In the genomic region with DNA sequence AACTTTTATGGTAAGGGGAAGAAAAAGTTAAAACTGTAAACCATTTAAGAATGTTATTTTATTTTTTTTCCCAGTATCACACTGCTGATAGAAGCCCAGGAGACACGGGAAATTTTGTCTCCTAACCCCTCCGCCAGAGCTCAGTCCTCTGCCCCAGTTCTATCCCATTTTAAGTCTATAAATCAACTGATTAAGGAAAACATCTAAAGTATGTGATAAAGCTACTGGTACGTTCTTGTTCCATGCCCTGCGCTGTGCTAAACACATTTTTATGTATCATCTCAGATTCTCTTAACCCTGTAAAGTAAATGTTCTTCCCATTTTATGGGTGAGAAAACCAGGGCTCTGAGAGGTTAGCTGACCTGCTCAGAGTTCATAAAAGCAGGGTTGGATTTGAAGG, we compare ENCODE assay signal across 20 cellular contexts.
"Had no signal": no experiment of that assay in that cellular context is flagged by ENCODE, and none has a peak within 500 bp of the region (broad histone marks: within the 10 kb centered on the region; RNA-seq: fewer than 3 reads in every experiment).

No MANE protein-coding gene starts in this region.

- DNase-seq: IMR-90, Karpas-422, KG1, NCI-H1092, NCI-H1105 treated with DMSO at 0.1 percent for 48 hours, NCI-H1417 treated with DMSO at 0.1 percent for 48 hours, NCI-H146, NCI-H1694 treated with DMSO at 0.1 percent for 48 hours, NCI-H2029, NCI-H2081 treated with DMSO at 0.1 percent for 48 hours, NCI-H2171, NCI-H226, NCI-H446, NCI-H510A, NCI-H524 treated with DMSO at 0.1 percent for 48 hours, NCI-H69, NCI-H774, Right ventricle myocardium superior, RPMI8226, SIG-M5 had no signal
